In the genomic region with DNA sequence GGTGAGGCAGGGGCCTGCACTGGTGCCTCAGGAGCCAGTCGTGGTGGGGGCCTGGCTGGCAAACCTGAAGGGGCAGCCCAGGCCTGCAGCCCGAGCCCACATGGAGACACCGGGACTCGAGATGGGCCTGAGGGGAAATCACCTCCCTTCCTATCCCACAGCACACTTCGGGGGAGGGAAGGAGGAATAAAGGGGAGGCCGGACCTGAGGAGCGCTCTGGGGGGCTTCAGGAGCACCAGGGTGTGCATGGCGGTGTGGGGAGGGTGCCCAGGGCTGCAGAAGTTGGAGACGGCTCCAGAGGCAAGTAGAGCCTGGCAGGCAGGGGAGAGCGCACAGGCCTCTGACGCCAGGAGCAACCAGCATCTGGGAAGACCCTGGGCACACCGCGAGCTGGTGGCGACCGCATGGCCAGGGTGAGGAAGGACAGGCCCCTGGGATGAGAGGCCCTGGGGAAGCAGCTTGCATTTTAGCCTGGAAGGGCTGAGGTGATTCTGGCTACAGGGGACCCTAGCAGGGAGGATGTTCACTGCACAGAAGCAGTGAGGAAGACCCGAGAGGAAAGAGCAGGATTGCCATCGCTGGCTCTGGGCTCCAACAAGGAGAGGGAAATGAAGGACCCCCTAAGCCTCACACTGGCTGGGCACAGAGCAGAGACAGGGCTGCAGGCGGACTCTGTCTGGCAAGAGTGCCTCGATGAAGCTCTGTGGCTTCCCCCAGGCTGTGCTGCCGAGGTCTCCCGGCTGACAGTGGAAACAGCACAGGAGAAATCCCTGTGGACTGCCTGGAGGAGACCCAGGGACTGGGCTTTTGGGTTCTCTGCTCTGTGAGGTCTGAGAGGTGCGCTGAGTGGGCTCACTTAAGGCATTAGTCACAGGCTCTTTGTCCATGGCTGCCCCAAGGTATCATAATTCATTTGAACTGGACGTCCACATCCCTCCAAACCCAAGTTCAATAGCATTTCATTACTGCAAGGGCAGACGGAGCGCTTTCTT, we compare ENCODE assay signal across 25 cellular contexts.
DNase-seq lines count a peak whose midpoint lies in the region; ATAC-seq, FAIRE-seq and TF ChIP-seq lines count a peak whose summit lies in the region.
"Had no signal": no experiment of that assay in that cellular context is flagged by ENCODE, and none has a peak within 500 bp of the region (broad histone marks: within the 10 kb centered on the region; RNA-seq: fewer than 3 reads in every experiment).

No MANE protein-coding gene starts in this region.

- H3K9ac ChIP-seq in kidney (ENCODE audit: low read length in 2 of 2), result no peak overlapping the region

- H3K27me3 Mint-ChIP-seq in Caco-2 (ENCODE audit: insufficient read depth, unreplicated experiment), result peaks cover 11% of the 10 kb centered on the region

- H3K4me2 ChIP-seq in PC-9, result no peak overlapping the region
- H3K4me2 ChIP-seq: hepatocyte had no signal

- CTCF ChIA-PET in Caco-2 (lab: Charles Lee), result interaction anchor here (0.6 kb wide), 1 partner anchor 184 kb away, joined by 3 read pairs; no protein-coding TSS in a partner anchor
- CTCF ChIA-PET in PC-9 (lab: Charles Lee), result no interaction called here

- no peak for ATAC-seq in sciatic nerve
- ATAC-seq in HG03442 (IDR thresholded peaks at IDR 0.05; ENCODE audit: unreplicated experiment), result no peak
- ATAC-seq: esophagus mucosa had no signal

- no peaks in the 10 kb centered on the region for H3K79me2 ChIP-seq in PC-9 (ENCODE audit: low read depth)
- H3K79me2 ChIP-seq: hepatocyte had no signal

- H3K4me3 ChIP-seq in Caco-2 (ENCODE audit: low read depth, low read length), result no peak overlapping the region
- H3K4me3 ChIP-seq in kidney (ENCODE audit: low read length in 2 of 2), result no peak overlapping the region
- H3K4me3 ChIP-seq in PC-9, result no peak overlapping the region
- H3K4me3 ChIP-seq: HAP-1, hepatocyte had no signal

- no peaks in the 10 kb centered on the region for H4K20me1 ChIP-seq in PC-9 (ENCODE audit: insufficient read depth)

- POLR2A ChIA-PET in Caco-2 (lab: Charles Lee) (no interaction called here), PC-9 (lab: Charles Lee; ENCODE audit: unreplicated experiment) (no interaction called here)

- H3F3A ChIP-seq in PC-9 (ENCODE audit: insufficient read depth, low read depth), result no peaks in the 10 kb centered on the region

- H3K4me1 Mint-ChIP-seq in Caco-2 (ENCODE audit: low read depth, unreplicated experiment), result peaks cover 5% of the 10 kb centered on the region
- H3K4me1 Mint-ChIP-seq: central memory CD8-positive, alpha-beta T cell had no signal

- peaks cover 4% of the 10 kb centered on the region; the same call in 1 of the 2 replicates for H3K4me1 ChIP-seq in Caco-2
- no peaks in the 10 kb centered on the region for H3K4me1 ChIP-seq in kidney (ENCODE audit: control insufficient read depth in 1 of 2, insufficient read depth in 1 of 2, low read depth in 1 of 2, low read length in 2 of 2)
- no peaks in the 10 kb centered on the region for H3K4me1 ChIP-seq in PC-9 (replicated peaks; ENCODE audit: insufficient read depth)
- H3K4me1 ChIP-seq: HAP-1 had no signal

- DNase-seq in Caco-2, result no peak
- peak; percentile 66 for DNase-seq in kidney
- DNase-seq in sciatic nerve (ENCODE audit: low spot score), result peak; percentile 27
- no peak for DNase-seq in PC-9
- no peak for DNase-seq in GDM1 (lab: John Stamatoyannopoulos, UW)
- DNase-seq: activated CD4-positive, CD25-positive, alpha-beta regulatory T cell; DMS 273 treated with DMSO at 0.1 percent for 48 hours; effector CD8-positive, alpha-beta T cell; Karpas-422; NCI-H1048; NCI-H2227 treated with DMSO at 0.1 percent for 48 hours; occipital lobe; Right ventricle myocardium superior; T1000 had no signal

- H3K9me3 ChIP-seq in Caco-2, result no peaks in the 10 kb centered on the region
- H3K9me3 ChIP-seq in kidney (ENCODE audit: control insufficient read depth in 1 of 2, low read length in 2 of 2), result no peaks in the 10 kb centered on the region
- H3K9me3 ChIP-seq in PC-9 (ENCODE audit: insufficient read depth, low read depth), result no peaks in the 10 kb centered on the region
- H3K9me3 ChIP-seq: HAP-1 had no signal

- no peaks in the 10 kb centered on the region for H3K36me3 ChIP-seq in Caco-2 (ENCODE audit: control insufficient read depth, insufficient read depth, low read length)
- no peaks in the 10 kb centered on the region for H3K36me3 ChIP-seq in kidney (ENCODE audit: control insufficient read depth in 1 of 2, insufficient read depth in 2 of 2, low read length in 2 of 2)
- no peaks in the 10 kb centered on the region for H3K36me3 ChIP-seq in PC-9 (ENCODE audit: low read depth)
- H3K36me3 ChIP-seq: HAP-1 had no signal

- BruUV-seq in Caco-2 (replicated peaks; lab: Mats Ljungman, UMichigan), result no TSS peak
- no TSS peak for BruUV-seq in PC-9 (replicated peaks; lab: Mats Ljungman, UMichigan)

- H3K9me3 Mint-ChIP-seq in Caco-2 (ENCODE audit: unreplicated experiment), result no peaks in the 10 kb centered on the region
- H3K9me3 Mint-ChIP-seq: activated T-helper 1 cell treated with anti-CD3 and anti-CD28 coated beads, Interleukin-12 subunit alpha, Interleukin-12 subunit beta, Interleukin-2, Interleukin-4 antibody, amounts not matched to agents 30 ng/mL and 10 ng/mL and 1 ng/mL, durations not matched to agents 14 hours and 24 hours and 36 hours; CD4-positive, alpha-beta T cell; central memory CD8-positive, alpha-beta T cell had no signal

- peak overlapping the region; percentile 5; the same call in 1 of the 2 replicates for H3K27ac ChIP-seq in VCaP
- H3K27ac ChIP-seq in kidney (ENCODE audit: low read depth in 2 of 2, low read length in 2 of 2), result no peak overlapping the region
- no peak overlapping the region for H3K27ac ChIP-seq in PC-9
- H3K27ac ChIP-seq: hepatocyte had no signal

- H3K9me2 ChIP-seq in PC-9 (ENCODE audit: insufficient read depth), result no peaks in the 10 kb centered on the region

- TF ChIP-seq CTCF in Caco-2 (IDR thresholded peaks at IDR 0.05; ENCODE audit: insufficient read depth in 1 of 2, low read depth in 1 of 2, low read length in 1 of 2, severe bottlenecking in 1 of 2, unreplicated experiment in 1 of 2) (no peak), VCaP (conservative IDR thresholded peaks at IDR 0.05) (no peak), kidney (IDR thresholded peaks at IDR 0.05; ENCODE audit: borderline replicate concordance, extremely low read depth, insufficient read depth) (no peak), PC-9 (conservative IDR thresholded peaks at IDR 0.05) (no peak)

- intact Hi-C loops in Caco-2 (cut with micrococcal nuclease; ENCODE audit: unreplicated experiment), result no loop called here
- intact Hi-C loops in kidney (cut with DNase I), result no loop called here
- intact Hi-C loops in sciatic nerve (cut with DNase I), result no loop called here
- intact Hi-C loops in PC-9 (cut with micrococcal nuclease; ENCODE audit: unreplicated experiment), result no loop called here

- peak overlapping the region; percentile 16 for H3K27ac Mint-ChIP-seq in Caco-2 (ENCODE audit: unreplicated experiment)
- H3K27ac Mint-ChIP-seq: activated naive CD8-positive, alpha-beta T cell; activated T-helper 1 cell treated with anti-CD3 and anti-CD28 coated beads, Interleukin-12 subunit alpha, Interleukin-12 subunit beta, Interleukin-2, Interleukin-4 antibody, amounts not matched to agents 30 ng/mL and 10 ng/mL and 1 ng/mL, durations not matched to agents 14 hours and 24 hours and 36 hours; CD4-positive, alpha-beta T cell had no signal

- no peak overlapping the region for H2AFZ ChIP-seq in PC-9
- H2AFZ ChIP-seq: hepatocyte had no signal

- H3K36me3 Mint-ChIP-seq in Caco-2 (ENCODE audit: insufficient read depth, unreplicated experiment), result peaks cover 7% of the 10 kb centered on the region
- H3K36me3 Mint-ChIP-seq: activated naive CD8-positive, alpha-beta T cell had no signal

- no peak overlapping the region for H3K4me3 Mint-ChIP-seq in Caco-2 (ENCODE audit: unreplicated experiment)
- H3K4me3 Mint-ChIP-seq: activated naive CD8-positive, alpha-beta T cell; activated T-helper 1 cell treated with anti-CD3 and anti-CD28 coated beads, Interleukin-12 subunit alpha, Interleukin-12 subunit beta, Interleukin-2, Interleukin-4 antibody, amounts not matched to agents 30 ng/mL and 10 ng/mL and 1 ng/mL, durations not matched to agents 14 hours and 24 hours and 36 hours; CD4-positive, alpha-beta T cell; central memory CD8-positive, alpha-beta T cell had no signal

- no peaks in the 10 kb centered on the region for H3K27me3 ChIP-seq in Caco-2 (replicated peaks; ENCODE audit: control insufficient read depth, insufficient read depth, low read length)
- H3K27me3 ChIP-seq in PC-9 (ENCODE audit: insufficient read depth, low read depth), result peaks cover 98% of the 10 kb centered on the region
- H3K27me3 ChIP-seq: hepatocyte had no signal

- FAIRE-seq in kidney (lab: Jason Lieb, UNC), result no peak
- FAIRE-seq: GM18507, HTR-8/SVneo had no signal

Comparison
In these comparisons a context has a peak if more than half of its experiments do, and no peak if none do; other contexts are left out.
1. DNase-seq: peak in kidney (single experiment) and sciatic nerve (single experiment); none in Caco-2 (0 of 2), PC-9 (0 of 2) and GDM1 (single experiment).